6 cellular contexts compared by ENCODE assay signal in genomic region chr16:383326-384020, GRCh38. TPM values are rescaled to one million over a fixed set of nuclear protein-coding genes. Genes with fewer than 3 reads are reported as not detected.
A peak's percentile ranks its signal among the peaks of the same experiment; 100 is the strongest.
DNase-seq lines count a peak whose midpoint lies in the region; ATAC-seq lines count a peak whose summit lies in the region.

No MANE protein-coding gene starts in this region.

- H3K36me3 ChIP-seq in HUES6 (ENCODE audit: control insufficient read depth, insufficient read depth, low read length) (no peaks in the 10 kb centered on the region), mucosa of stomach (ENCODE audit: control insufficient read depth, insufficient read depth, low read length) (no peaks in the 10 kb centered on the region)

- peak overlapping the region in 1 of 2 donors; percentile 77 for H3K27ac Mint-ChIP-seq in activated naive CD4-positive, alpha-beta T cell treated with anti-CD3 and anti-CD28 coated beads, Interleukin-2, amount 50 U/mL, for 72 hours

- intact Hi-C loops in posterior vena cava (cut with DNase I) = no loop called here

- H3K9me3 ChIP-seq in HUES6 (ENCODE audit: control insufficient read depth, insufficient read depth, low read depth, low read length) = no peaks in the 10 kb centered on the region
- no peaks in the 10 kb centered on the region for H3K9me3 ChIP-seq in mucosa of stomach (ENCODE audit: control insufficient read depth, low read length)

- peak overlapping the region; percentile 95; the same call in 1 of the 2 replicates for H3K27ac ChIP-seq in HUES6 (ENCODE audit: low read depth, low read length)

- H3K9ac ChIP-seq in HUES6 (ENCODE audit: low read length) = peak overlapping the region; percentile 75
- H3K9ac ChIP-seq in mucosa of stomach (ENCODE audit: low read length) = peak overlapping the region; percentile 68

- peak in 1 of 2 donors; percentile 83 for DNase-seq in activated naive CD4-positive, alpha-beta T cell treated with anti-CD3 and anti-CD28 coated beads, Interleukin-2, amount 50 U/mL, for 72 hours (ENCODE audit: low spot score in 2 of 2)
- DNase-seq in NCI-H1048 (lab: John Stamatoyannopoulos, UW) (no peak), NCI-H1436 (lab: John Stamatoyannopoulos, UW) (no peak), posterior vena cava (ENCODE audit: low spot score) (no peak)

- H3K36me3 Mint-ChIP-seq in activated naive CD4-positive, alpha-beta T cell treated with anti-CD3 and anti-CD28 coated beads, Interleukin-2, amount 50 U/mL, for 72 hours = no peaks in the 10 kb centered on the region

- peak; percentile 59 to 87 for ATAC-seq in activated naive CD4-positive, alpha-beta T cell treated with anti-CD3 and anti-CD28 coated beads, Interleukin-2, amount 50 U/mL, for 72 hours

- H3K9me3 Mint-ChIP-seq in activated naive CD4-positive, alpha-beta T cell treated with anti-CD3 and anti-CD28 coated beads, Interleukin-2, amount 50 U/mL, for 72 hours = no peaks in the 10 kb centered on the region

- H3K4me3 ChIP-seq in HUES6 (ENCODE audit: low read depth, low read length) = peak overlapping the region; percentile 88
- no peak overlapping the region for H3K4me3 ChIP-seq in mucosa of stomach (ENCODE audit: low read length)

- H3K4me1 ChIP-seq in HUES6 (ENCODE audit: control insufficient read depth, insufficient read depth, low read length) (peaks cover 54% of the 10 kb centered on the region), mucosa of stomach (ENCODE audit: control insufficient read depth, insufficient read depth, low read length) (peaks cover 37% of the 10 kb centered on the region)

- peaks cover 4% of the 10 kb centered on the region; the same call in 1 of the 2 replicates for H3K27me3 ChIP-seq in HUES6 (ENCODE audit: control insufficient read depth, insufficient read depth, low read length)
- H3K27me3 ChIP-seq in mucosa of stomach (ENCODE audit: control insufficient read depth, insufficient read depth, low read length) = no peaks in the 10 kb centered on the region

RNA-seq across cellular contexts. Expression of gene PGAP6, which starts 1.7 kb away (rescaled TPM):
- 10 to 100 TPM; 18.5 to 46.1 TPM for total RNA-seq in activated naive CD4-positive, alpha-beta T cell treated with anti-CD3 and anti-CD28 coated beads, Interleukin-2, amount 50 U/mL, for 72 hours
- total RNA-seq in posterior vena cava = 10 to 100 TPM; 24.7 to 28.9 TPM

RNA-seq across cellular contexts. Expression of gene MRPL28, which starts 13.1 kb away (rescaled TPM):
- total RNA-seq in activated naive CD4-positive, alpha-beta T cell treated with anti-CD3 and anti-CD28 coated beads, Interleukin-2, amount 50 U/mL, for 72 hours = 10 to 100 TPM; 77.9 to 97.7 TPM
- total RNA-seq in posterior vena cava = 10 to 100 TPM; 35.7 to 36.0 TPM

RNA-seq across cellular contexts. Expression of gene NME4, which starts 13.5 kb away (rescaled TPM):
- 10 to 100 TPM; 15.6 to 58.4 TPM for total RNA-seq in activated naive CD4-positive, alpha-beta T cell treated with anti-CD3 and anti-CD28 coated beads, Interleukin-2, amount 50 U/mL, for 72 hours
- 100 to 1,000 TPM in 1 of 2 donors, 10 to 100 TPM in 1; 70.7 to 108 TPM for total RNA-seq in posterior vena cava

RNA-seq across cellular contexts. Expression of gene DECR2, which starts 18.2 kb away (rescaled TPM):
- 10 to 100 TPM; 12.6 to 14.6 TPM for total RNA-seq in activated naive CD4-positive, alpha-beta T cell treated with anti-CD3 and anti-CD28 coated beads, Interleukin-2, amount 50 U/mL, for 72 hours
- 10 to 100 TPM; 11.2 to 12.9 TPM for total RNA-seq in posterior vena cava

RNA-seq across cellular contexts. Expression of gene AXIN1, which starts 30.9 kb away (rescaled TPM):
- 10 to 100 TPM; 21.4 to 22.8 TPM for total RNA-seq in activated naive CD4-positive, alpha-beta T cell treated with anti-CD3 and anti-CD28 coated beads, Interleukin-2, amount 50 U/mL, for 72 hours
- 10 to 100 TPM; 13.4 to 19.0 TPM for total RNA-seq in posterior vena cava
